Comparison of ENCODE assay signal across 30 cellular contexts in genomic region chr1:215241451-215241850, GRCh38.
"Had no signal": no experiment of that assay in that cellular context is flagged by ENCODE, and none has a peak within 500 bp of the region (broad histone marks: within the 10 kb centered on the region; RNA-seq: fewer than 3 reads in every experiment).

No MANE protein-coding gene starts in this region.

- H3K27ac Mint-ChIP-seq: naive thymus-derived CD8-positive, alpha-beta T cell; natural killer cell treated with Interleukin-12 subunit alpha and Interleukin-12 subunit beta and Interleukin-15 and Interleukin-18, amount 100 ng/mL, for 72 hours; nephron progenitor cell; stimulated activated memory B cell treated with anti-CD40 and anti-IgM and Interleukin-4, amounts not matched to agents 10 μg/mL and 1 μg/mL and 100 μg/mL, for 72 hours; stimulated activated naive CD8-positive, alpha-beta T cell treated with anti-CD3 and anti-CD28 coated beads, Interleukin-15, Interleukin-2, amounts not matched to agents 100 ng/mL and 50 ng/mL, for 24 hours had no signal

- H3K9me3 ChIP-seq: neutrophil, pancreas, prostate gland, right lobe of liver, spleen, stomach, thoracic aorta, thyroid gland, tibial nerve, upper lobe of left lung, vagina had no signal

- DNase-seq: naive thymus-derived CD8-positive, alpha-beta T cell; nephron progenitor cell; nucleus accumbens; pancreas; right cardiac atrium; right lobe of liver; sigmoid colon; spleen; stimulated activated CD4-positive, alpha-beta T cell treated with anti-CD3 and anti-CD28 coated beads, Interleukin-12 subunit alpha, Interleukin-12 subunit beta, amount 100 ng/mL, for 4 hours; stimulated activated CD4-positive, alpha-beta T cell treated with anti-CD3 and anti-CD28 coated beads, Interleukin-1b, Interleukin-23, amount 100 ng/mL, for 48 hours; stimulated activated CD4-positive, alpha-beta T cell treated with anti-CD3 and anti-CD28 coated beads, Interleukin-4, amount 100 ng/mL, for 1 hour; stimulated activated CD4-positive, alpha-beta T cell treated with anti-CD3 and anti-CD28 coated beads, Interleukin-4, amount 100 ng/mL, for 4 hours; stimulated activated CD8-positive, alpha-beta memory T cell treated with anti-CD3 and anti-CD28 coated beads, Interleukin-4, amount 100 ng/mL, for 48 hours; stimulated activated naive CD4-positive, alpha-beta T cell treated with Interleukin-2 at 50 U/mL for 16 hours; stomach; thyroid gland; trophoblast cell; upper lobe of left lung had no signal

- H3K4me3 ChIP-seq: pancreas, prostate gland, right lobe of liver, sigmoid colon, skin epidermis, smooth muscle cell, spleen, stomach, thoracic aorta, thyroid gland, tibial nerve, upper lobe of left lung, vagina had no signal

- H3K4me1 ChIP-seq: pancreas, prostate gland, right lobe of liver, sigmoid colon, spleen, stomach, thyroid gland, tibial nerve, upper lobe of left lung, vagina had no signal

- H3K27me3 Mint-ChIP-seq: natural killer cell treated with Interleukin-12 subunit alpha and Interleukin-12 subunit beta and Interleukin-15 and Interleukin-18, amount 100 ng/mL, for 72 hours; stimulated activated memory B cell treated with anti-CD40 and anti-IgM and Interleukin-4, amounts not matched to agents 10 μg/mL and 1 μg/mL and 100 μg/mL, for 72 hours had no signal

- H3K36me3 ChIP-seq: neutrophil, pancreas, prostate gland, right lobe of liver, sigmoid colon, spleen, stomach, thoracic aorta, thyroid gland, tibial nerve, upper lobe of left lung, vagina had no signal

- H3K4me1 Mint-ChIP-seq: nephron progenitor cell; neural crest cell; stimulated activated memory B cell treated with anti-CD40 and anti-IgM and Interleukin-4, amounts not matched to agents 10 μg/mL and 1 μg/mL and 100 μg/mL, for 72 hours had no signal

- H3K9me3 Mint-ChIP-seq: nephron progenitor cell; neural crest cell; stimulated activated naive CD8-positive, alpha-beta T cell treated with anti-CD3 and anti-CD28 coated beads, Interleukin-15, Interleukin-2, amounts not matched to agents 100 ng/mL and 50 ng/mL, for 24 hours had no signal

- H3K4me2 ChIP-seq: smooth muscle cell had no signal

- H3K36me3 Mint-ChIP-seq: naive thymus-derived CD8-positive, alpha-beta T cell; stimulated activated memory B cell treated with anti-CD40 and anti-IgM and Interleukin-4, amounts not matched to agents 10 μg/mL and 1 μg/mL and 100 μg/mL, for 72 hours had no signal

- ATAC-seq: naive thymus-derived CD8-positive, alpha-beta T cell; natural killer cell treated with Interleukin-12 subunit alpha and Interleukin-12 subunit beta and Interleukin-15 and Interleukin-18, amount 100 ng/mL, for 72 hours; pancreas; right cardiac atrium; right lobe of liver; stimulated activated memory B cell treated with anti-CD40 and anti-IgM and Interleukin-4, amounts not matched to agents 10 μg/mL and 1 μg/mL and 100 μg/mL, for 72 hours had no signal

- H3K27me3 ChIP-seq: neutrophil, pancreas, right lobe of liver, sigmoid colon, spleen, stomach, thyroid gland, tibial nerve, upper lobe of left lung, vagina had no signal

- H3K4me3 Mint-ChIP-seq: naive thymus-derived CD8-positive, alpha-beta T cell; natural killer cell treated with Interleukin-12 subunit alpha and Interleukin-12 subunit beta and Interleukin-15 and Interleukin-18, amount 100 ng/mL, for 72 hours; nephron progenitor cell; neural crest cell; stimulated activated memory B cell treated with anti-CD40 and anti-IgM and Interleukin-4, amounts not matched to agents 10 μg/mL and 1 μg/mL and 100 μg/mL, for 72 hours; stimulated activated naive CD8-positive, alpha-beta T cell treated with anti-CD3 and anti-CD28 coated beads, Interleukin-15, Interleukin-2, amounts not matched to agents 100 ng/mL and 50 ng/mL, for 24 hours had no signal

- FAIRE-seq: pancreas, urothelium cell line had no signal

- H3K27ac ChIP-seq: neutrophil, pancreas, prostate gland, right lobe of liver, sigmoid colon, skin epidermis, spleen, stomach, thoracic aorta, thyroid gland, tibial nerve, upper lobe of left lung, vagina had no signal
